ENCODE assay signal across 13 cellular contexts in genomic region chr5:113047234-113047633, GRCh38.
A peak's percentile ranks its signal among the peaks of the same experiment; 100 is the strongest.
DNase-seq lines count a peak whose midpoint lies in the region; ATAC-seq and TF ChIP-seq lines count a peak whose summit lies in the region.
"Had no signal": no experiment of that assay in that cellular context is flagged by ENCODE, and none has a peak within 500 bp of the region (broad histone marks: within the 10 kb centered on the region; RNA-seq: fewer than 3 reads in every experiment).

No MANE protein-coding gene starts in this region.

- TF ChIP-seq CTCF in Caco-2 (IDR thresholded peaks at IDR 0.05; ENCODE audit: insufficient read depth in 1 of 2, low read depth in 1 of 2, low read length in 1 of 2, severe bottlenecking in 1 of 2, unreplicated experiment in 1 of 2) (no peak), chondrocyte (IDR thresholded peaks at IDR 0.05) (no peak), stomach (IDR thresholded peaks at IDR 0.05) (no peak), glutamatergic neuron (IDR thresholded peaks at IDR 0.05; ENCODE audit: partially characterized antibody, unreplicated experiment) (no peak)

- 41 to 76% (median 74%) methylated on average over 2 of the region's 2 CpGs for WGBS in stomach, 5 donors

- H3K9me3 Mint-ChIP-seq in Caco-2 (ENCODE audit: unreplicated experiment) (no peaks in the 10 kb centered on the region), chondrocyte (ENCODE audit: low read depth) (no peaks in the 10 kb centered on the region), glutamatergic neuron (ENCODE audit: unreplicated experiment) (peaks cover 9% of the 10 kb centered on the region)
- no peaks in the 10 kb centered on the region for H3K9me3 Mint-ChIP-seq in naive thymus-derived CD4-positive, alpha-beta T cell
- H3K9me3 Mint-ChIP-seq: activated naive CD4-positive, alpha-beta T cell treated with anti-CD3 and anti-CD28 coated beads, Interleukin-2, amount 50 U/mL, for 24 hours; CD4-positive, alpha-beta T cell; stimulated activated naive B cell treated with anti-CD40 and anti-IgM and Interleukin-4, amounts not matched to agents 10 μg/mL and 1 μg/mL and 100 μg/mL, for 72 hours had no signal

- no peak for TF ChIP-seq POLR2A in stomach (IDR thresholded peaks at IDR 0.05)

- ATAC-seq in naive thymus-derived CD4-positive, alpha-beta T cell, result peak; percentile 39

- H3K4me1 ChIP-seq in Caco-2, result peaks cover 8% of the 10 kb centered on the region
- H3K4me1 ChIP-seq in naive thymus-derived CD4-positive, alpha-beta T cell (ENCODE audit: control insufficient read depth in 2 of 2, insufficient read depth in 2 of 2, low read length in 2 of 2), result no peaks in the 10 kb centered on the region
- H3K4me1 ChIP-seq in stomach, result peaks cover 0 to 21% (median 10%) of the 10 kb centered on the region in 4 donors

- no peaks in the 10 kb centered on the region for H3K9me3 ChIP-seq in Caco-2
- H3K9me3 ChIP-seq in naive thymus-derived CD4-positive, alpha-beta T cell (ENCODE audit: control insufficient read depth in 2 of 3, low read length in 3 of 3), result no peaks in the 10 kb centered on the region
- H3K9me3 ChIP-seq in stomach, result no peaks in the 10 kb centered on the region

- no peak overlapping the region for H3K4me3 Mint-ChIP-seq in Caco-2 (ENCODE audit: unreplicated experiment)
- no peak overlapping the region for H3K4me3 Mint-ChIP-seq in chondrocyte (ENCODE audit: unreplicated experiment)
- H3K4me3 Mint-ChIP-seq in naive thymus-derived CD4-positive, alpha-beta T cell, result no peak overlapping the region
- H3K4me3 Mint-ChIP-seq in glutamatergic neuron (ENCODE audit: unreplicated experiment), result no peak overlapping the region
- H3K4me3 Mint-ChIP-seq: activated naive CD4-positive, alpha-beta T cell treated with anti-CD3 and anti-CD28 coated beads, Interleukin-2, amount 50 U/mL, for 24 hours; CD4-positive, alpha-beta T cell had no signal

- POLR2A ChIA-PET in Caco-2 (lab: Charles Lee), result no interaction called here
- POLR2A ChIA-PET in naive thymus-derived CD4-positive, alpha-beta T cell (lab: Charles Lee), result no interaction called here

- H3K4me1 Mint-ChIP-seq in Caco-2 (ENCODE audit: low read depth, unreplicated experiment) (no peaks in the 10 kb centered on the region), chondrocyte (ENCODE audit: low read depth) (peaks cover 31% of the 10 kb centered on the region), glutamatergic neuron (ENCODE audit: low read depth, unreplicated experiment) (peaks cover 10% of the 10 kb centered on the region)
- peaks cover 0 to 25% (median 5%) of the 10 kb centered on the region in 7 donors for H3K4me1 Mint-ChIP-seq in naive thymus-derived CD4-positive, alpha-beta T cell

- H3K4me3 ChIP-seq in Caco-2 (ENCODE audit: low read depth, low read length) (no peak overlapping the region), stomach (no peak overlapping the region)
- no peak overlapping the region for H3K4me3 ChIP-seq in naive thymus-derived CD4-positive, alpha-beta T cell (ENCODE audit: low read length)

- H3K27ac ChIP-seq in naive thymus-derived CD4-positive, alpha-beta T cell (ENCODE audit: low read depth, low read length), result no peak overlapping the region
- no peak overlapping the region for H3K27ac ChIP-seq in stomach

- no peaks in the 10 kb centered on the region for H3K27me3 ChIP-seq in Caco-2 (replicated peaks; ENCODE audit: control insufficient read depth, insufficient read depth, low read length)
- no peaks in the 10 kb centered on the region for H3K27me3 ChIP-seq in naive thymus-derived CD4-positive, alpha-beta T cell (ENCODE audit: control insufficient read depth in 2 of 2, insufficient read depth in 2 of 2, low read length in 2 of 2)
- H3K27me3 ChIP-seq in stomach, result no peaks in the 10 kb centered on the region

- peak overlapping the region; percentile 26 for H3K27ac Mint-ChIP-seq in Caco-2 (ENCODE audit: unreplicated experiment)
- peak overlapping the region; percentile 14 for H3K27ac Mint-ChIP-seq in chondrocyte (ENCODE audit: unreplicated experiment)
- no peak overlapping the region for H3K27ac Mint-ChIP-seq in naive thymus-derived CD4-positive, alpha-beta T cell
- H3K27ac Mint-ChIP-seq in glutamatergic neuron (ENCODE audit: unreplicated experiment), result no peak overlapping the region
- H3K27ac Mint-ChIP-seq: activated naive CD4-positive, alpha-beta T cell treated with anti-CD3 and anti-CD28 coated beads, Interleukin-2, amount 50 U/mL, for 24 hours; CD4-positive, alpha-beta T cell had no signal

- no peak for TF ChIP-seq EP300 in stomach (IDR thresholded peaks at IDR 0.05)

- CTCF ChIA-PET in Caco-2 (lab: Charles Lee), result no interaction called here
- CTCF ChIA-PET in naive thymus-derived CD4-positive, alpha-beta T cell (lab: Charles Lee), result no interaction called here

- no TSS peak for BruUV-seq in Caco-2 (replicated peaks; lab: Mats Ljungman, UMichigan)

- intact Hi-C loops in Caco-2 (cut with micrococcal nuclease; ENCODE audit: unreplicated experiment) (loop anchor here (10.0 kb wide), 1 partner anchor 558 kb away; no protein-coding TSS in a partner anchor), stomach (cut with DNase I; ENCODE audit: low total_unique reads) (no loop called here)
- intact Hi-C loops in naive thymus-derived CD4-positive, alpha-beta T cell (cut with micrococcal nuclease), result no loop called here

- H3K27me3 Mint-ChIP-seq in Caco-2 (ENCODE audit: insufficient read depth, unreplicated experiment) (no peaks in the 10 kb centered on the region), chondrocyte (ENCODE audit: low read depth) (no peaks in the 10 kb centered on the region), glutamatergic neuron (ENCODE audit: unreplicated experiment) (peaks cover 3% of the 10 kb centered on the region)
- no peaks in the 10 kb centered on the region for H3K27me3 Mint-ChIP-seq in naive thymus-derived CD4-positive, alpha-beta T cell
- H3K27me3 Mint-ChIP-seq: activated naive CD4-positive, alpha-beta T cell treated with anti-CD3 and anti-CD28 coated beads, Interleukin-2, amount 50 U/mL, for 24 hours; CD4-positive, alpha-beta T cell; stimulated activated naive B cell treated with anti-CD40 and anti-IgM and Interleukin-4, amounts not matched to agents 10 μg/mL and 1 μg/mL and 100 μg/mL, for 72 hours had no signal

- no peak for DNase-seq in Caco-2
- DNase-seq in NCI-H446 (lab: John Stamatoyannopoulos, UW), result peak; percentile 75 to 93
- no peak for DNase-seq in chondrocyte (ENCODE audit: low spot score)
- no peak for DNase-seq in naive thymus-derived CD4-positive, alpha-beta T cell
- no peak for DNase-seq in stomach
- no peak for DNase-seq in NCI-H2196 treated with DMSO at 0.1 percent for 48 hours (lab: John Stamatoyannopoulos, UW; ENCODE audit: unreplicated experiment)
- no peak for DNase-seq in glutamatergic neuron
- no peak for DNase-seq in stimulated activated CD4-positive, alpha-beta T cell treated with anti-CD3 and anti-CD28 coated beads, Interleukin-1b, Interleukin-23, amount 100 ng/mL, for 48 hours
- DNase-seq: activated CD4-positive, alpha-beta T cell treated with anti-CD3 and anti-CD28 coated beads, Interleukin-2, amount 50 U/mL, for 1 hour; CD4-positive, alpha-beta T cell; stimulated activated CD4-positive, alpha-beta T cell treated with anti-CD3 and anti-CD28 coated beads, Interleukin-15, amount 100 ng/mL, for 24 hours; stimulated activated naive B cell treated with anti-CD40 and anti-IgM and Interleukin-4, amounts not matched to agents 10 μg/mL and 1 μg/mL and 100 μg/mL, for 72 hours had no signal

- H3K36me3 ChIP-seq in Caco-2 (ENCODE audit: control insufficient read depth, insufficient read depth, low read length), result no peaks in the 10 kb centered on the region
- no peaks in the 10 kb centered on the region for H3K36me3 ChIP-seq in naive thymus-derived CD4-positive, alpha-beta T cell (ENCODE audit: control insufficient read depth in 2 of 3, insufficient read depth in 3 of 3, low read length in 3 of 3)
- H3K36me3 ChIP-seq in stomach, result peaks cover 0 to 33% (median 22%) of the 10 kb centered on the region in 4 donors

- H3K36me3 Mint-ChIP-seq in Caco-2 (ENCODE audit: insufficient read depth, unreplicated experiment), result no peaks in the 10 kb centered on the region
- peaks cover 2% of the 10 kb centered on the region for H3K36me3 Mint-ChIP-seq in chondrocyte (ENCODE audit: low read depth)
- peaks cover 0 to 5% (median 4%) of the 10 kb centered on the region in 5 donors for H3K36me3 Mint-ChIP-seq in naive thymus-derived CD4-positive, alpha-beta T cell
- peaks cover 4% of the 10 kb centered on the region for H3K36me3 Mint-ChIP-seq in glutamatergic neuron (ENCODE audit: unreplicated experiment)
- H3K36me3 Mint-ChIP-seq: activated naive CD4-positive, alpha-beta T cell treated with anti-CD3 and anti-CD28 coated beads, Interleukin-2, amount 50 U/mL, for 24 hours; stimulated activated naive B cell treated with anti-CD40 and anti-IgM and Interleukin-4, amounts not matched to agents 10 μg/mL and 1 μg/mL and 100 μg/mL, for 72 hours had no signal

Comparison
In these comparisons a context has a peak if more than half of its experiments do, and no peak if none do; other contexts are left out.
1. DNase-seq: peak in NCI-H446 (2 of 2); none in Caco-2 (0 of 2), chondrocyte (single experiment), naive thymus-derived CD4-positive, alpha-beta T cell (0 of 9), stomach (single experiment), NCI-H2196 treated with DMSO at 0.1 percent for 48 hours (single experiment), glutamatergic neuron (single experiment) and stimulated activated CD4-positive, alpha-beta T cell treated with anti-CD3 and anti-CD28 coated beads, Interleukin-1b, Interleukin-23, amount 100 ng/mL, for 48 hours (single experiment).
2. H3K27ac Mint-ChIP-seq: peak in Caco-2 (single experiment) and chondrocyte (single experiment); none in naive thymus-derived CD4-positive, alpha-beta T cell (0 of 9) and glutamatergic neuron (single experiment).